In genomic region chr11:85827768-85828639, GRCh38 we compare ENCODE assay signal across 10 cellular contexts. TPM values are rescaled to one million over a fixed set of nuclear protein-coding genes. Genes with fewer than 3 reads are reported as not detected.
DNase-seq lines count a peak whose midpoint lies in the region; ATAC-seq and TF ChIP-seq lines count a peak whose summit lies in the region.
"Had no signal": no experiment of that assay in that cellular context is flagged by ENCODE, and none has a peak within 500 bp of the region (broad histone marks: within the 10 kb centered on the region; RNA-seq: fewer than 3 reads in every experiment).

No MANE protein-coding gene starts in this region.

- H3K36me3 ChIP-seq in lower lobe of right lung = no peaks in the 10 kb centered on the region

- DNase-seq in AG08395 (ENCODE audit: low spot score) (peak; percentile 89), HS-27A (ENCODE audit: low read depth) (peak; percentile 85), astrocyte of the cerebellum (ENCODE audit: low read depth) (peak; percentile 80), lower lobe of right lung (no peak), pons (ENCODE audit: low spot score) (no peak), hippocampal formation (lab: John Stamatoyannopoulos, UW) (no peak), MV-4-11 (lab: John Stamatoyannopoulos, UW) (no peak)
- no peak for DNase-seq in stimulated activated CD4-positive, alpha-beta T cell treated with anti-CD3 and anti-CD28 coated beads, Interleukin-2, amount 100 ng/mL, for 24 hours
- DNase-seq: NCI-H446 treated with DMSO at 0.1 percent for 48 hours had no signal

- intact Hi-C loops in lower lobe of right lung (cut with DNase I) = no loop called here

- no peaks in the 10 kb centered on the region for H3K27me3 ChIP-seq in lower lobe of right lung (ENCODE audit: low read depth)

- peaks cover 16% of the 10 kb centered on the region for H3K4me1 ChIP-seq in lower lobe of right lung

- no peak overlapping the region for H3K4me3 ChIP-seq in astrocyte of the cerebellum (ENCODE audit: low read depth, low read length)
- no peak overlapping the region for H3K4me3 ChIP-seq in lower lobe of right lung
- H3K4me3 ChIP-seq: GM12878 had no signal

- no peaks in the 10 kb centered on the region for H3K9me3 ChIP-seq in lower lobe of right lung

- H3K27ac ChIP-seq in lower lobe of right lung = peak overlapping the region; percentile 13

- ATAC-seq in lower lobe of right lung = peak; percentile 71 to 73
- ATAC-seq: GM12878 had no signal

- TF ChIP-seq CTCF in astrocyte of the cerebellum (IDR thresholded peaks at IDR 0.05; ENCODE audit: low read depth, low read length, missing control alignments) (no peak), lower lobe of right lung (IDR thresholded peaks at IDR 0.05) (no peak)

- in situ Hi-C loops in astrocyte of the cerebellum (cut with HindIII; ENCODE audit: low sequenced_read_pairs) = no loop called here

RNA-seq across cellular contexts. Expression of gene SYTL2, which starts 17.1 kb away (rescaled TPM):
- 23.6 TPM for total RNA-seq in lower lobe of right lung

RNA-seq across cellular contexts. Expression of gene CCDC83, which starts 27.2 kb away (rescaled TPM):
- not detected for total RNA-seq in lower lobe of right lung
- total RNA-seq: GM12878 had no signal

Comparison
In these comparisons a context has a peak if more than half of its experiments do, and no peak if none do; other contexts are left out.
1. DNase-seq: peak in AG08395 (single experiment), HS-27A (single experiment) and astrocyte of the cerebellum (single experiment); none in lower lobe of right lung (single experiment), pons (single experiment), stimulated activated CD4-positive, alpha-beta T cell treated with anti-CD3 and anti-CD28 coated beads, Interleukin-2, amount 100 ng/mL, for 24 hours (0 of 2), hippocampal formation (0 of 2) and MV-4-11 (single experiment).